In genomic region chr3:87855626-87856025, GRCh38 we compare ENCODE assay signal across 15 cellular contexts.
A peak's percentile ranks its signal among the peaks of the same experiment; 100 is the strongest.
DNase-seq lines count a peak whose midpoint lies in the region; FAIRE-seq and TF ChIP-seq lines count a peak whose summit lies in the region.
"Had no signal": no experiment of that assay in that cellular context is flagged by ENCODE, and none has a peak within 500 bp of the region (broad histone marks: within the 10 kb centered on the region; RNA-seq: fewer than 3 reads in every experiment).

No MANE protein-coding gene starts in this region.

- H3F3A ChIP-seq in GM23248 (ENCODE audit: insufficient read depth): peaks cover 17% of the 10 kb centered on the region; the same call in 1 of the 2 replicates
- no peaks in the 10 kb centered on the region for H3F3A ChIP-seq in smooth muscle cell (ENCODE audit: low read depth)

- H3K27me3 ChIP-seq in GM23248 (replicated peaks; ENCODE audit: insufficient read depth) (no peaks in the 10 kb centered on the region), adipocyte (replicated peaks; ENCODE audit: control insufficient read depth, insufficient read depth, low read length) (no peaks in the 10 kb centered on the region), smooth muscle cell (ENCODE audit: low read depth) (no peaks in the 10 kb centered on the region), HAP-1 (ENCODE audit: low read depth) (no peaks in the 10 kb centered on the region)
- H3K27me3 ChIP-seq: hepatocyte had no signal

- H3K4me3 ChIP-seq in GM23248 (peak overlapping the region; percentile 60), adipocyte (ENCODE audit: low read length) (peak overlapping the region; percentile 58), smooth muscle cell (no peak overlapping the region), HAP-1 (no peak overlapping the region), kidney (ENCODE audit: low read length in 2 of 2) (no peak overlapping the region)
- H3K4me3 ChIP-seq: hepatocyte had no signal

- H4K20me1 ChIP-seq in GM23248 (ENCODE audit: insufficient read depth) (no peaks in the 10 kb centered on the region), smooth muscle cell (ENCODE audit: low read depth) (no peaks in the 10 kb centered on the region)

- H3K4me2 ChIP-seq in GM23248 (ENCODE audit: unreplicated experiment): peak overlapping the region; percentile 90
- peak overlapping the region; percentile 46 for H3K4me2 ChIP-seq in smooth muscle cell
- H3K4me2 ChIP-seq: hepatocyte had no signal

- no peak for FAIRE-seq in kidney (lab: Jason Lieb, UNC)

- TF ChIP-seq CTCF in smooth muscle cell (IDR thresholded peaks at IDR 0.05; ENCODE audit: borderline replicate concordance, insufficient read depth, poor library complexity, severe bottlenecking) (no peak), kidney (IDR thresholded peaks at IDR 0.05; ENCODE audit: borderline replicate concordance, extremely low read depth, insufficient read depth) (no peak)

- H3K36me3 ChIP-seq in GM23248 (ENCODE audit: low read depth) (no peaks in the 10 kb centered on the region), adipocyte (ENCODE audit: control insufficient read depth, insufficient read depth, low read length, severe bottlenecking) (no peaks in the 10 kb centered on the region), smooth muscle cell (ENCODE audit: low read depth) (no peaks in the 10 kb centered on the region), HAP-1 (replicated peaks) (no peaks in the 10 kb centered on the region), kidney (ENCODE audit: control insufficient read depth in 1 of 2, insufficient read depth in 2 of 2, low read length in 2 of 2) (no peaks in the 10 kb centered on the region)

- H3K79me2 ChIP-seq in GM23248 (ENCODE audit: insufficient read depth): no peaks in the 10 kb centered on the region
- H3K79me2 ChIP-seq in smooth muscle cell (ENCODE audit: low read depth): no peaks in the 10 kb centered on the region
- H3K79me2 ChIP-seq: hepatocyte had no signal

- WGBS in GM23248 (ENCODE audit: low coverage in 1 of 2, low lambda C conversion rate in 2 of 2, missing lambda C conversion rate in 2 of 2), 2 experiments: 4 to 5% methylated on average over 3 of the region's 3 CpGs
- 35% methylated on average over 3 of the region's 3 CpGs for WGBS in smooth muscle cell (ENCODE audit: low lambda C conversion rate)

- intact Hi-C loops in kidney (cut with DNase I): no loop called here

- peaks cover 25% of the 10 kb centered on the region for H3K4me1 ChIP-seq in GM23248 (ENCODE audit: insufficient read depth)
- peaks cover 23% of the 10 kb centered on the region for H3K4me1 ChIP-seq in adipocyte (ENCODE audit: control insufficient read depth, insufficient read depth, low read length)
- H3K4me1 ChIP-seq in smooth muscle cell (ENCODE audit: low read depth): no peaks in the 10 kb centered on the region
- H3K4me1 ChIP-seq in HAP-1: no peaks in the 10 kb centered on the region
- no peaks in the 10 kb centered on the region for H3K4me1 ChIP-seq in kidney (ENCODE audit: control insufficient read depth in 1 of 2, insufficient read depth in 1 of 2, low read depth in 1 of 2, low read length in 2 of 2)

- H3K27ac ChIP-seq in GM23248 (peak overlapping the region; percentile 64), smooth muscle cell (ENCODE audit: low read depth) (no peak overlapping the region), kidney (ENCODE audit: low read depth in 2 of 2, low read length in 2 of 2) (no peak overlapping the region)
- H3K27ac ChIP-seq: hepatocyte had no signal

- in situ Hi-C loops in GM23248 (cut with MboI) (no loop called here), HAP-1 (cut with MboI; ENCODE audit: low sequenced_read_pairs) (no loop called here)

- H3K9ac ChIP-seq in GM23248 (0 out of 2 replicates have a peak overlapping the region, but pooled peaks have one; percentile 36), adipocyte (ENCODE audit: low read length) (peak overlapping the region; percentile 61), smooth muscle cell (ENCODE audit: low read depth) (no peak overlapping the region), kidney (ENCODE audit: low read length in 2 of 2) (no peak overlapping the region)

- no peaks in the 10 kb centered on the region for H3K9me2 ChIP-seq in GM23248 (ENCODE audit: insufficient read depth)

- H2AFZ ChIP-seq in GM23248 (no peak overlapping the region), smooth muscle cell (ENCODE audit: low read depth) (no peak overlapping the region)
- H2AFZ ChIP-seq: hepatocyte had no signal

- peak; percentile 91 for DNase-seq in GM23248
- peak; percentile 14 for DNase-seq in adipocyte (ENCODE audit: low read depth)
- DNase-seq in glomerular visceral epithelial cell (ENCODE audit: extremely low spot score): peak; percentile 0
- DNase-seq in smooth muscle cell (lab: John Stamatoyannopoulos, UW; ENCODE audit: unreplicated experiment): no peak
- DNase-seq in HAP-1 (ENCODE audit: low spot score in 2 of 2): no peak
- no peak for DNase-seq in amygdala (lab: John Stamatoyannopoulos, UW)
- no peak for DNase-seq in kidney
- no peak for DNase-seq in NK-92 (lab: John Stamatoyannopoulos, UW; ENCODE audit: unreplicated experiment)
- DNase-seq: activated CD4-positive, CD25-positive, alpha-beta regulatory T cell treated with anti-CD3 and anti-CD28 coated beads, Interleukin-2, amount 50 U/mL, for 72 hours; GOT3; Kasumi-1; NCI-H1694; NCI-H510A treated with DMSO at 0.1 percent for 48 hours; nephron progenitor cell had no signal

- H3K9me3 ChIP-seq in GM23248 (ENCODE audit: low read depth) (no peaks in the 10 kb centered on the region), adipocyte (ENCODE audit: control insufficient read depth, low read length) (no peaks in the 10 kb centered on the region), smooth muscle cell (replicated peaks; ENCODE audit: low read depth) (no peaks in the 10 kb centered on the region), HAP-1 (no peaks in the 10 kb centered on the region), kidney (ENCODE audit: control insufficient read depth in 1 of 2, low read length in 2 of 2) (no peaks in the 10 kb centered on the region)

Comparison
In these comparisons a context has a peak if more than half of its experiments do, and no peak if none do; other contexts are left out.
1. DNase-seq: peak in GM23248 (single experiment), adipocyte (single experiment) and glomerular visceral epithelial cell (single experiment); none in smooth muscle cell (single experiment), HAP-1 (0 of 2), amygdala (0 of 56), kidney (single experiment) and NK-92 (single experiment).
2. H3K4me3 ChIP-seq: peak in GM23248 (single experiment) and adipocyte (single experiment); none in smooth muscle cell (single experiment), HAP-1 (single experiment) and kidney (0 of 2).
3. H3K9ac ChIP-seq: peak in GM23248 (single experiment) and adipocyte (single experiment); none in smooth muscle cell (single experiment) and kidney (0 of 2).